Comparison of ENCODE assay signal across 8 cellular contexts in genomic region chr5:157743163-157744054, GRCh38. TPM values are rescaled to one million over a fixed set of nuclear protein-coding genes. Genes with fewer than 3 reads are reported as not detected.
DNase-seq lines count a peak whose midpoint lies in the region; ATAC-seq and TF ChIP-seq lines count a peak whose summit lies in the region.

TSS of gene LSM11 (plus strand) at chr5:157743712. CDS start at chr5:157743751, 39 bp downstream.

- H3K36me3 ChIP-seq in cardiac muscle cell = no peaks in the 10 kb centered on the region
- H3K36me3 ChIP-seq in transverse colon = no peaks in the 10 kb centered on the region

- TF ChIP-seq CTCF in GM12872 (IDR thresholded peaks at IDR 0.05; ENCODE audit: insufficient read depth, low read depth, low read length) (peak; percentile 99), cardiac muscle cell (IDR thresholded peaks at IDR 0.05; ENCODE audit: low read depth, low read length) (peak; percentile 99), transverse colon (IDR thresholded peaks at IDR 0.05) (peak; percentile 96 to 100 (median 99))

- no peaks in the 10 kb centered on the region for H3K9me3 Mint-ChIP-seq in activated naive CD8-positive, alpha-beta T cell treated with anti-CD3 and anti-CD28 coated beads for 36 hours

- intact Hi-C loops in transverse colon (cut with DNase I; ENCODE audit: low total_unique reads) = loop anchor here (10.0 kb wide), 1 partner anchor 1709 kb away; no protein-coding TSS in a partner anchor

- DNase-seq in NAMALWA (ENCODE audit: low spot score) (peak; percentile 90), SKM-1 (lab: John Stamatoyannopoulos, UW; ENCODE audit: unreplicated experiment) (peak; percentile 38), cardiac muscle cell (ENCODE audit: low read depth in 1 of 2, low spot score in 1 of 2) (peak; percentile 87 to 92), pons (ENCODE audit: low spot score) (peak; percentile 76), transverse colon (peak; percentile 93)
- DNase-seq in activated naive CD8-positive, alpha-beta T cell treated with anti-CD3 and anti-CD28 coated beads for 36 hours = peak; percentile 91

- peak; percentile 89 for ATAC-seq in HG02588 (IDR thresholded peaks at IDR 0.05; ENCODE audit: unreplicated experiment)

- peak; percentile 37 for TF ChIP-seq POLR2A in transverse colon (IDR thresholded peaks at IDR 0.05)

- H3K27ac ChIP-seq in cardiac muscle cell (no peak within 1 kb of the TSS), transverse colon (peak within 1 kb of the TSS; percentile 60 to 83 (median 78))

- H3K27me3 ChIP-seq in cardiac muscle cell (no peaks in the 10 kb centered on the region), transverse colon (no peaks in the 10 kb centered on the region)

- no peaks in the 10 kb centered on the region for H3K27me3 Mint-ChIP-seq in activated naive CD8-positive, alpha-beta T cell treated with anti-CD3 and anti-CD28 coated beads for 36 hours

- WGBS in transverse colon (ENCODE audit: low coverage in 1 of 2), 2 donors = 0% methylated on average over 55 of the region's 80 CpGs; no CpG with 5 or more reads in 1 of the 2 donors

- H3K4me3 ChIP-seq in cardiac muscle cell = peak within 1 kb of the TSS; percentile 69
- H3K4me3 ChIP-seq in transverse colon = peak within 1 kb of the TSS; percentile 75 to 92 (median 86)

- in situ Hi-C loops in transverse colon (cut with MboI; ENCODE audit: low pct_ligation_motif_present in 1 of 4, low pct_unique_long_range_greater_than_20kb in 1 of 4, low sequenced_read_pairs in 3 of 4) = loop anchor here in 3 of 4 donors (10.0 to 25.0 kb wide), 5 partner anchors 256 to 606 kb away; partner anchors contain the start of gene MED7 (in 1 of the 3)

- H3K27ac Mint-ChIP-seq in activated naive CD8-positive, alpha-beta T cell treated with anti-CD3 and anti-CD28 coated beads for 36 hours = peak within 1 kb of the TSS; percentile 81

- H3K4me1 Mint-ChIP-seq in activated naive CD8-positive, alpha-beta T cell treated with anti-CD3 and anti-CD28 coated beads for 36 hours = peaks cover 29% of the 10 kb centered on the region

- peaks cover 22% of the 10 kb centered on the region for H3K36me3 Mint-ChIP-seq in activated naive CD8-positive, alpha-beta T cell treated with anti-CD3 and anti-CD28 coated beads for 36 hours

- no peak for TF ChIP-seq EP300 in transverse colon (IDR thresholded peaks at IDR 0.05; ENCODE audit: low read depth)

- no peaks in the 10 kb centered on the region for H3K4me1 ChIP-seq in cardiac muscle cell (ENCODE audit: low read depth)
- peaks cover 12 to 22% (median 15%) of the 10 kb centered on the region in 4 donors for H3K4me1 ChIP-seq in transverse colon

- H3K4me3 Mint-ChIP-seq in activated naive CD8-positive, alpha-beta T cell treated with anti-CD3 and anti-CD28 coated beads for 36 hours = peak within 1 kb of the TSS; percentile 91

- H3K9me3 ChIP-seq in cardiac muscle cell (ENCODE audit: low read depth) (no peaks in the 10 kb centered on the region), transverse colon (no peaks in the 10 kb centered on the region)

RNA-seq across cellular contexts. Expression of gene LSM11, which starts in this region (rescaled TPM):
- 1 to 10 TPM; 6.7 to 7.5 TPM for total RNA-seq in activated naive CD8-positive, alpha-beta T cell treated with anti-CD3 and anti-CD28 coated beads for 36 hours
- total RNA-seq in cardiac muscle cell (3.0 and 5.5 TPM in 2 replicates), transverse colon (1 to 10 TPM; 4.1 to 10.0 (median 5.8) TPM)
- 1.6 and 2.2 TPM in 2 replicates for polyA plus RNA-seq in cardiac muscle cell

Comparison
In these comparisons a context has a peak if more than half of its experiments do, and no peak if none do; other contexts are left out.
1. DNase-seq: peak in every context shown above with its lines; median percentile 93 in transverse colon; 91 in activated naive CD8-positive, alpha-beta T cell treated with anti-CD3 and anti-CD28 coated beads for 36 hours; 90 in NAMALWA; 90 in cardiac muscle cell; 76 in pons; 38 in SKM-1.